In the genomic region with DNA sequence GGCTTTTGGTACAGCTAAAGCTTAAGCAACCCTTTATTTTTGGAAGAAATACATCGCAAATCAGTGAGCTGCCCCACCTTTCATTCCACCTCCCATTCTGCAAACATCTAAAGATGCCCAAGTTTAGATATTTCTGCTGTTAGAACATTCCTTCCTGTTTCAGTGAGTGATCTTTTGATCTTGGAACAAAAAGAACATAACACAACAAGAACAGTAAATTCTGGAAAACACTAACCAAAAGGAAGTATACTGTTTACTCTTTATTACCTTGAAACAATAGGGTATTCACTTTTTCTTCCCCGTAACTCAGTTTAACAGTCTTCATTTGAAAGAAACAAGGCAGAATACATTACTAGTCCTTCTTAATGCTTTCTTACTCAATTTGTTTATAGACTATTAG, we compare ENCODE assay signal across 15 cellular contexts.
"Had no signal": no experiment of that assay in that cellular context is flagged by ENCODE, and none has a peak within 500 bp of the region (broad histone marks: within the 10 kb centered on the region; RNA-seq: fewer than 3 reads in every experiment).

No MANE protein-coding gene starts in this region.

- H3K9me3 ChIP-seq: adrenal gland, body of pancreas, heart right ventricle, left ventricle myocardium inferior, tibial artery had no signal

- ATAC-seq: body of pancreas, foreskin keratinocyte, heart right ventricle had no signal

- H3K27ac ChIP-seq: foreskin keratinocyte, heart right ventricle, left ventricle myocardium inferior, tibial artery had no signal

- DNase-seq: activated CD4-positive, alpha-beta T cell treated with anti-CD3 and anti-CD28 coated beads, Interleukin-2, amount 50 U/mL, for 1 hour; activated CD4-positive, CD25-positive, alpha-beta regulatory T cell; activated T-cell treated with anti-CD3 and anti-CD28 coated beads, Interleukin-2, amount 50 U/mL, for 1 hour; adrenal gland; body of pancreas; cerebellar nuclear complex; dorsolateral prefrontal cortex; foreskin keratinocyte; heart right ventricle; islet precursor cell; left ventricle myocardium inferior; SIG-M5; T-helper 2 cell; tibial artery had no signal

- H3K4me3 ChIP-seq: adrenal gland, body of pancreas, dorsolateral prefrontal cortex, heart right ventricle, left ventricle myocardium inferior, skin epidermis, tibial artery had no signal

- H3K27me3 ChIP-seq: adrenal gland, body of pancreas, dorsolateral prefrontal cortex, foreskin keratinocyte, heart right ventricle, tibial artery had no signal

- H3K4me1 ChIP-seq: adrenal gland, foreskin keratinocyte, heart right ventricle, left ventricle myocardium inferior, tibial artery had no signal
